ENCODE assay signal across 1 cellular context in the genomic region with DNA sequence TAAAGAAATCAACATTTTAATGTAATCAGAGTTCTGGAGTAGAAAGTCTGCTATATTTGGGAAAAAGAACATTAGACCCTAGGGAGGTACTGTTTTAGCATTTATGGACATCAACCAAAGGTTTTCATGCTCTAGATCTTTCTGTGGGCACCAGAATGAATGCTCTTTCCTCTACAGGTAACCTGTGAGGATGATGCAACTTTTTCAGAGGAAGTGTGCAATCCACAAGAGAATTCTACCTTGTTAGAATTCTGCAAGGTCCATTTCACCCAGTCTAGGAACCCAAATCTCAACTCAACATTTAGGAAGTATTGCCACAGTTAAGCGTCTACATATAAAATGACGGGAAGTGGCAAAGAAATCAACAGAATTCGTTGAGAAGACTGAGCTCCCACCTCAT.
TF ChIP-seq lines count a peak whose summit lies in the region.

No MANE protein-coding gene starts in this region.

TF ChIP-seq in K562, 482 proteins besides CTCF, POLR2A, EP300 and RAD21 (continued from another document):
- TF ChIP-seq, protein P1, sequence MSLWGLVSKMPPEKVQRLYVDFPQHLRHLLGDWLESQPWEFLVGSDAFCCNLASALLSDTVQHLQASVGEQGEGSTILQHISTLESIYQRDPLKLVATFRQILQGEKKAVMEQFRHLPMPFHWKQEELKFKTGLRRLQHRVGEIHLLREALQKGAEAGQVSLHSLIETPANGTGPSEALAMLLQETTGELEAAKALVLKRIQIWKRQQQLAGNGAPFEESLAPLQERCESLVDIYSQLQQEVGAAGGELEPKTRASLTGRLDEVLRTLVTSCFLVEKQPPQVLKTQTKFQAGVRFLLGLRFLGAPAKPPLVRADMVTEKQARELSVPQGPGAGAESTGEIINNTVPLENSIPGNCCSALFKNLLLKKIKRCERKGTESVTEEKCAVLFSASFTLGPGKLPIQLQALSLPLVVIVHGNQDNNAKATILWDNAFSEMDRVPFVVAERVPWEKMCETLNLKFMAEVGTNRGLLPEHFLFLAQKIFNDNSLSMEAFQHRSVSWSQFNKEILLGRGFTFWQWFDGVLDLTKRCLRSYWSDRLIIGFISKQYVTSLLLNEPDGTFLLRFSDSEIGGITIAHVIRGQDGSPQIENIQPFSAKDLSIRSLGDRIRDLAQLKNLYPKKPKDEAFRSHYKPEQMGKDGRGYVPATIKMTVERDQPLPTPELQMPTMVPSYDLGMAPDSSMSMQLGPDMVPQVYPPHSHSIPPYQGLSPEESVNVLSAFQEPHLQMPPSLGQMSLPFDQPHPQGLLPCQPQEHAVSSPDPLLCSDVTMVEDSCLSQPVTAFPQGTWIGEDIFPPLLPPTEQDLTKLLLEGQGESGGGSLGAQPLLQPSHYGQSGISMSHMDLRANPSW (CRISPR knock-in tag; IDR thresholded peaks at IDR 0.05), result no peak
